Comparison of ENCODE assay signal across 39 cellular contexts in genomic region chr20:721876-722275, GRCh38. TPM values are rescaled to one million over a fixed set of nuclear protein-coding genes. Genes with fewer than 3 reads are reported as not detected.
"Had no signal": no experiment of that assay in that cellular context is flagged by ENCODE, and none has a peak within 500 bp of the region (broad histone marks: within the 10 kb centered on the region; RNA-seq: fewer than 3 reads in every experiment).

No MANE protein-coding gene starts in this region.

- H3K27ac ChIP-seq: KMS-11 had no signal

- H3K9me3 ChIP-seq: MG63 had no signal

- H3K36me3 ChIP-seq: MG63 had no signal

- H3K27me3 ChIP-seq: MG63 had no signal

- H3K4me3 ChIP-seq: MG63 had no signal

- DNase-seq: Karpas-422, Kasumi-1, MG63, MM.1S, MV-4-11, NCI-H1048, NCI-H1092, NCI-H1092 treated with DMSO at 0.1 percent for 48 hours, NCI-H1105, NCI-H1105 treated with DMSO at 0.1 percent for 48 hours, NCI-H1417, NCI-H1417 treated with DMSO at 0.1 percent for 48 hours, NCI-H1436, NCI-H1436 treated with DMSO at 0.1 percent for 48 hours, NCI-H146, NCI-H1694, NCI-H1694 treated with DMSO at 0.1 percent for 48 hours, NCI-H187, NCI-H187 treated with DMSO at 0.1 percent for 48 hours, NCI-H1930, NCI-H2029, NCI-H2029 treated with DMSO at 0.1 percent for 48 hours, NCI-H2081, NCI-H2081 treated with DMSO at 0.1 percent for 48 hours, NCI-H2107, NCI-H2171, NCI-H2171 treated with DMSO at 0.1 percent for 48 hours, NCI-H2227 treated with DMSO at 0.1 percent for 48 hours, NCI-H226, NCI-H345, NCI-H446, NCI-H446 treated with DMSO at 0.1 percent for 48 hours, NCI-H510A, NCI-H510A treated with DMSO at 0.1 percent for 48 hours had no signal

RNA-seq across cellular contexts. Expression of gene SCRT2, which starts 46.3 kb away (rescaled TPM):
- total RNA-seq: LHCN-M2, M059J, MCF 10A, NCI-H460 had no signal

RNA-seq across cellular contexts. Expression of gene SLC52A3, which starts 46.4 kb away (rescaled TPM):
- total RNA-seq: LHCN-M2 had no signal
